In genomic region chr12:113261847-113262470, GRCh38 we compare ENCODE assay signal across 8 cellular contexts. TPM values are rescaled to one million over a fixed set of nuclear protein-coding genes. Genes with fewer than 3 reads are reported as not detected.
DNase-seq lines count a peak whose midpoint lies in the region; ATAC-seq and TF ChIP-seq lines count a peak whose summit lies in the region.

No MANE protein-coding gene starts in this region.

- H3K4me1 Mint-ChIP-seq in activated naive CD4-positive, alpha-beta T cell treated with anti-CD3 and anti-CD28 coated beads, Interleukin-2, amount 10 ng/mL, durations not matched to agents 7 days and 5 days, result peaks cover 60% of the 10 kb centered on the region

- ATAC-seq in GM18873 (IDR thresholded peaks at IDR 0.05; ENCODE audit: low FRiP score, unreplicated experiment), result no peak
- ATAC-seq in GM19324 (IDR thresholded peaks at IDR 0.05; ENCODE audit: low FRiP score, unreplicated experiment), result no peak
- no peak for ATAC-seq in GM18867 (IDR thresholded peaks at IDR 0.05; ENCODE audit: unreplicated experiment)

- peak overlapping the region; percentile 29 for H3K4me3 Mint-ChIP-seq in activated naive CD4-positive, alpha-beta T cell treated with anti-CD3 and anti-CD28 coated beads, Interleukin-2, amount 10 ng/mL, durations not matched to agents 7 days and 5 days

- no peaks in the 10 kb centered on the region for H3K9me3 Mint-ChIP-seq in activated naive CD4-positive, alpha-beta T cell treated with anti-CD3 and anti-CD28 coated beads, Interleukin-2, amount 10 ng/mL, durations not matched to agents 7 days and 5 days

- peaks cover 43 to 44% of the 10 kb centered on the region in 2 donors for H3K4me1 ChIP-seq in thyroid gland

- peak; percentile 61 for DNase-seq in activated naive CD4-positive, alpha-beta T cell treated with anti-CD3 and anti-CD28 coated beads, Interleukin-2, amount 10 ng/mL, durations not matched to agents 7 days and 5 days
- no peak for DNase-seq in activated naive CD4-positive, alpha-beta T cell (lab: John Stamatoyannopoulos, UW)
- no peak for DNase-seq in SK-N-MC (ENCODE audit: low read depth, low spot score)
- peak; percentile 20 to 43 for DNase-seq in erythroblast (lab: John Stamatoyannopoulos, UW)
- peak; percentile 46 to 51 for DNase-seq in thyroid gland

- H3K9me3 ChIP-seq in SK-N-MC (ENCODE audit: low read depth, low read length), result no peaks in the 10 kb centered on the region
- H3K9me3 ChIP-seq in thyroid gland, result no peaks in the 10 kb centered on the region

- H3K27me3 ChIP-seq in thyroid gland, result no peaks in the 10 kb centered on the region

- CTCF ChIA-PET in activated naive CD4-positive, alpha-beta T cell treated with anti-CD3 and anti-CD28 coated beads, Interleukin-2, amount 10 ng/mL, durations not matched to agents 7 days and 5 days (lab: Charles Lee), result interaction anchor here (0.7 to 0.8 kb wide), 2 partner anchors 36 to 126 kb away, joined by 3 read pairs; partner anchors contain the start of gene RASAL1

- H3K4me3 ChIP-seq in SK-N-MC (no peak overlapping the region), thyroid gland (replicated peaks in 1 of 3) (no peak overlapping the region)

- intact Hi-C loops in thyroid gland (cut with DNase I), result no loop called here

- H3K36me3 Mint-ChIP-seq in activated naive CD4-positive, alpha-beta T cell treated with anti-CD3 and anti-CD28 coated beads, Interleukin-2, amount 10 ng/mL, durations not matched to agents 7 days and 5 days, result peaks cover 31% of the 10 kb centered on the region

- TF ChIP-seq CTCF in thyroid gland (IDR thresholded peaks at IDR 0.05), result no peak

- peak overlapping the region; percentile 37 for H3K9ac ChIP-seq in SK-N-MC (ENCODE audit: insufficient read length)

- 34 to 36% methylated on average over 6 of the region's 6 CpGs for WGBS in thyroid gland, 2 donors

- no peaks in the 10 kb centered on the region for H3K36me3 ChIP-seq in SK-N-MC (ENCODE audit: insufficient read depth, low read length)
- H3K36me3 ChIP-seq in thyroid gland, result peaks cover 13 to 14% of the 10 kb centered on the region in 2 donors

- TF ChIP-seq POLR2A in erythroblast (IDR thresholded peaks at IDR 0.05; ENCODE audit: low read length), result no peak
- TF ChIP-seq POLR2A in thyroid gland (IDR thresholded peaks at IDR 0.05), result no peak

- peak overlapping the region; percentile 89 for H3K27ac Mint-ChIP-seq in activated naive CD4-positive, alpha-beta T cell treated with anti-CD3 and anti-CD28 coated beads, Interleukin-2, amount 10 ng/mL, durations not matched to agents 7 days and 5 days

- H3K27ac ChIP-seq in SK-N-MC, result no peak overlapping the region
- H3K27ac ChIP-seq in thyroid gland, result peak overlapping the region; percentile 40 to 76 (median 74)

- no peaks in the 10 kb centered on the region for H3K27me3 Mint-ChIP-seq in activated naive CD4-positive, alpha-beta T cell treated with anti-CD3 and anti-CD28 coated beads, Interleukin-2, amount 10 ng/mL, durations not matched to agents 7 days and 5 days

RNA-seq across cellular contexts. Expression of gene TPCN1, which starts 40.7 kb away (rescaled TPM):
- 100 to 1,000 TPM in 2 of 4 donors, 10 to 100 TPM in 2; 58.3 to 135 (median 109) TPM for total RNA-seq in thyroid gland

Comparison
In these comparisons a context has a peak if more than half of its experiments do, and no peak if none do; other contexts are left out.
1. DNase-seq: peak in activated naive CD4-positive, alpha-beta T cell treated with anti-CD3 and anti-CD28 coated beads, Interleukin-2, amount 10 ng/mL, durations not matched to agents 7 days and 5 days (single experiment), erythroblast (2 of 2) and thyroid gland (2 of 2); none in activated naive CD4-positive, alpha-beta T cell (0 of 4) and SK-N-MC (single experiment).